In the genomic region with DNA sequence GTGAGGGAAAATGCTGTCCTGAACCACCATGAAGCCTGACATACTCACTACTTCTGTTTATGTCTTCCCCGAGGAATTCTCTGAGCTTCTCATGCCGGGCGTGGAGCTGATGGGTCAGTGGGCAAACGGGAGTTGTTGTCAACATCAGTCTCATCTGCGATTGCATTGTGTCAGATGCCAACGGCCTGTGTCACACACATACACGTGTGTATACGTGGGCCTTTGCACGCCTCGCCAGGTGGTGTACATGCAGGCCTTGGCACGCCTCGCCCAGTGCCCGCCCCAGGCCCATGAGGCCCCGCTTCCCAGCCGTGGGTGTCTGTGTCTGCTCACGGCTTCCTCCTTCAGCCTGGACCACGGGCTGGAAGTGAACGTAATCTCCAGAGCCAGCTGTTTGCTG, we compare ENCODE assay signal across 21 cellular contexts. TPM values are rescaled to one million over a fixed set of nuclear protein-coding genes. Genes with fewer than 3 reads are reported as not detected.
DNase-seq lines count a peak whose midpoint lies in the region; ATAC-seq and TF ChIP-seq lines count a peak whose summit lies in the region.
"Had no signal": no experiment of that assay in that cellular context is flagged by ENCODE, and none has a peak within 500 bp of the region (broad histone marks: within the 10 kb centered on the region; RNA-seq: fewer than 3 reads in every experiment).

No MANE protein-coding gene starts in this region.

- TF ChIP-seq CTCF in activated CD8-positive, alpha-beta T cell treated with anti-CD3 and anti-CD28 coated beads for 36 hours (IDR thresholded peaks at IDR 0.05), result no peak
- no peak for TF ChIP-seq CTCF in type B pancreatic cell (conservative IDR thresholded peaks at IDR 0.05)

- DNase-seq in activated CD8-positive, alpha-beta memory T cell treated with anti-CD3 and anti-CD28 coated beads, Interleukin-2, amount 10 ng/mL, durations not matched to agents 7 days and 5 days, result peak; percentile 36
- DNase-seq in activated CD8-positive, alpha-beta memory T cell treated with anti-CD3 and anti-CD28 coated beads, Interleukin-2, amount 50 U/mL, for 4 hours, result no peak
- peak; percentile 0 for DNase-seq in activated CD8-positive, alpha-beta T cell treated with anti-CD3 and anti-CD28 coated beads for 36 hours
- peak; percentile 9 for DNase-seq in iPS-NIHi7 (ENCODE audit: extremely low spot score)
- DNase-seq in type B pancreatic cell (ENCODE audit: extremely low spot score, unreplicated experiment), result peak; percentile 62
- DNase-seq in RPMI8226, result no peak
- DNase-seq in ACHN, result no peak
- no peak for DNase-seq in activated naive CD4-positive, alpha-beta T cell treated with Interleukin-2 at 50 U/mL for 16 hours
- DNase-seq: activated CD4-positive, alpha-beta T cell treated with anti-CD3 and anti-CD28 coated beads, Interleukin-2, amount 50 U/mL, for 4 hours; activated naive CD8-positive, alpha-beta T cell treated with anti-CD3 and anti-CD28 coated beads for 36 hours; GM23248; KBM-7; lower lobe of right lung; NCI-H1694 treated with DMSO at 0.1 percent for 48 hours; nucleus accumbens; OCI-M1; retina; SIG-M5; substantia nigra; T-helper 2 cell had no signal

- ATAC-seq in activated CD8-positive, alpha-beta memory T cell treated with anti-CD3 and anti-CD28 coated beads, Interleukin-2, amount 10 ng/mL, durations not matched to agents 7 days and 5 days, result no peak
- no peak for ATAC-seq in activated CD8-positive, alpha-beta T cell treated with anti-CD3 and anti-CD28 coated beads for 36 hours
- ATAC-seq: lower lobe of right lung had no signal

- no peaks in the 10 kb centered on the region for H3K27me3 Mint-ChIP-seq in activated CD8-positive, alpha-beta memory T cell treated with anti-CD3 and anti-CD28 coated beads, Interleukin-2, amount 10 ng/mL, durations not matched to agents 7 days and 5 days
- H3K27me3 Mint-ChIP-seq in activated CD8-positive, alpha-beta T cell treated with anti-CD3 and anti-CD28 coated beads for 36 hours, result no peaks in the 10 kb centered on the region
- peaks cover 12% of the 10 kb centered on the region for H3K27me3 Mint-ChIP-seq in type B pancreatic cell
- H3K27me3 Mint-ChIP-seq: activated naive CD8-positive, alpha-beta T cell treated with anti-CD3 and anti-CD28 coated beads for 36 hours had no signal

- H3K9me3 Mint-ChIP-seq in activated CD8-positive, alpha-beta memory T cell treated with anti-CD3 and anti-CD28 coated beads, Interleukin-2, amount 10 ng/mL, durations not matched to agents 7 days and 5 days (ENCODE audit: low read depth), result no peaks in the 10 kb centered on the region
- no peaks in the 10 kb centered on the region for H3K9me3 Mint-ChIP-seq in activated CD8-positive, alpha-beta T cell treated with anti-CD3 and anti-CD28 coated beads for 36 hours
- H3K9me3 Mint-ChIP-seq in type B pancreatic cell, result no peaks in the 10 kb centered on the region
- H3K9me3 Mint-ChIP-seq: activated naive CD8-positive, alpha-beta T cell treated with anti-CD3 and anti-CD28 coated beads for 36 hours; CD14-positive monocyte had no signal

- POLR2A ChIA-PET in activated CD8-positive, alpha-beta T cell treated with anti-CD3 and anti-CD28 coated beads for 36 hours (lab: Charles Lee), result interaction anchor here (0.7 to 5.5 kb wide), 2 partner anchors 10 to 175 kb away, joined by 3 to 34 read pairs; partner anchors contain the start of gene CSGALNACT2

- peaks cover 3% of the 10 kb centered on the region for H3K36me3 Mint-ChIP-seq in activated CD8-positive, alpha-beta memory T cell treated with anti-CD3 and anti-CD28 coated beads, Interleukin-2, amount 10 ng/mL, durations not matched to agents 7 days and 5 days
- H3K36me3 Mint-ChIP-seq in activated CD8-positive, alpha-beta T cell treated with anti-CD3 and anti-CD28 coated beads for 36 hours (ENCODE audit: low read depth), result no peaks in the 10 kb centered on the region
- no peaks in the 10 kb centered on the region for H3K36me3 Mint-ChIP-seq in type B pancreatic cell
- H3K36me3 Mint-ChIP-seq: activated naive CD8-positive, alpha-beta T cell treated with anti-CD3 and anti-CD28 coated beads for 36 hours had no signal

- peaks cover 90% of the 10 kb centered on the region for H3K4me1 Mint-ChIP-seq in activated CD8-positive, alpha-beta memory T cell treated with anti-CD3 and anti-CD28 coated beads, Interleukin-2, amount 10 ng/mL, durations not matched to agents 7 days and 5 days
- H3K4me1 Mint-ChIP-seq in activated CD8-positive, alpha-beta T cell treated with anti-CD3 and anti-CD28 coated beads for 36 hours (ENCODE audit: low read depth), result peaks cover 27% of the 10 kb centered on the region
- H3K4me1 Mint-ChIP-seq in type B pancreatic cell (ENCODE audit: unreplicated experiment), result peaks cover 6% of the 10 kb centered on the region

- intact Hi-C loops in activated CD8-positive, alpha-beta T cell treated with anti-CD3 and anti-CD28 coated beads for 36 hours (cut with micrococcal nuclease), result no loop called here

- no peak overlapping the region for H3K4me3 Mint-ChIP-seq in activated CD8-positive, alpha-beta memory T cell treated with anti-CD3 and anti-CD28 coated beads, Interleukin-2, amount 10 ng/mL, durations not matched to agents 7 days and 5 days
- H3K4me3 Mint-ChIP-seq in activated CD8-positive, alpha-beta T cell treated with anti-CD3 and anti-CD28 coated beads for 36 hours, result no peak overlapping the region
- no peak overlapping the region for H3K4me3 Mint-ChIP-seq in type B pancreatic cell
- H3K4me3 Mint-ChIP-seq: activated naive CD8-positive, alpha-beta T cell treated with anti-CD3 and anti-CD28 coated beads for 36 hours; CD14-positive monocyte had no signal

- in situ Hi-C loops in ACHN (cut with HindIII; ENCODE audit: low pct_ligation_motif_present, low pct_unique_long_range_greater_than_20kb, low sequenced_read_pairs), result no loop called here

- CTCF ChIA-PET in activated CD8-positive, alpha-beta memory T cell treated with anti-CD3 and anti-CD28 coated beads, Interleukin-2, amount 10 ng/mL, durations not matched to agents 7 days and 5 days (lab: Charles Lee), result interaction anchor here (1.0 to 2.6 kb wide), 3 partner anchors 8 to 24 kb away, joined by 3 to 24 read pairs (median 18); partner anchors contain the start of gene CSGALNACT2
- CTCF ChIA-PET in activated CD8-positive, alpha-beta T cell treated with anti-CD3 and anti-CD28 coated beads for 36 hours (lab: Charles Lee), result interaction anchor here (1.4 kb wide), 1 partner anchor 74 kb away, joined by 5 read pairs; no protein-coding TSS in a partner anchor

- H3K27ac Mint-ChIP-seq in activated CD8-positive, alpha-beta memory T cell treated with anti-CD3 and anti-CD28 coated beads, Interleukin-2, amount 10 ng/mL, durations not matched to agents 7 days and 5 days, result peak overlapping the region; percentile 16
- H3K27ac Mint-ChIP-seq in activated CD8-positive, alpha-beta T cell treated with anti-CD3 and anti-CD28 coated beads for 36 hours, result no peak overlapping the region
- H3K27ac Mint-ChIP-seq in type B pancreatic cell, result no peak overlapping the region
- H3K27ac Mint-ChIP-seq: activated naive CD8-positive, alpha-beta T cell treated with anti-CD3 and anti-CD28 coated beads for 36 hours had no signal

RNA-seq across cellular contexts. Expression of gene CSGALNACT2, which starts 7.5 kb away (rescaled TPM):
- total RNA-seq in activated CD8-positive, alpha-beta memory T cell treated with anti-CD3 and anti-CD28 coated beads, Interleukin-2, amount 10 ng/mL, durations not matched to agents 7 days and 5 days, result 10 to 100 TPM; 38.0 to 39.7 TPM
- total RNA-seq in activated CD8-positive, alpha-beta T cell treated with anti-CD3 and anti-CD28 coated beads for 36 hours, result 10 to 100 TPM; 15.3 to 15.5 TPM
- total RNA-seq in type B pancreatic cell (ENCODE audit: low replicate concordance), result 6.0 and 11.6 TPM in 2 replicates

RNA-seq across cellular contexts. Expression of gene RET, which starts 53.9 kb away (rescaled TPM):
- total RNA-seq in activated CD8-positive, alpha-beta memory T cell treated with anti-CD3 and anti-CD28 coated beads, Interleukin-2, amount 10 ng/mL, durations not matched to agents 7 days and 5 days, result under 1 TPM; 0.38 to 0.45 TPM
- under 1 TPM; 0.13 to 0.47 TPM for total RNA-seq in activated CD8-positive, alpha-beta T cell treated with anti-CD3 and anti-CD28 coated beads for 36 hours
- 8.2 and 14.0 TPM in 2 replicates for total RNA-seq in type B pancreatic cell (ENCODE audit: low replicate concordance)
- total RNA-seq: activated naive CD8-positive, alpha-beta T cell treated with anti-CD3 and anti-CD28 coated beads for 36 hours; GM23248 had no signal

Comparison
In these comparisons a context has a peak if more than half of its experiments do, and no peak if none do; other contexts are left out.
1. DNase-seq: peak in activated CD8-positive, alpha-beta memory T cell treated with anti-CD3 and anti-CD28 coated beads, Interleukin-2, amount 10 ng/mL, durations not matched to agents 7 days and 5 days (single experiment), activated CD8-positive, alpha-beta T cell treated with anti-CD3 and anti-CD28 coated beads for 36 hours (single experiment), iPS-NIHi7 (single experiment) and type B pancreatic cell (single experiment); none in activated CD8-positive, alpha-beta memory T cell treated with anti-CD3 and anti-CD28 coated beads, Interleukin-2, amount 50 U/mL, for 4 hours (single experiment), RPMI8226 (single experiment), ACHN (single experiment) and activated naive CD4-positive, alpha-beta T cell treated with Interleukin-2 at 50 U/mL for 16 hours (single experiment).